ENCODE assay signal across 1 cellular context in genomic region chr9:121267689-121268597, GRCh38.
A peak's percentile ranks its signal among the peaks of the same experiment; 100 is the strongest.
TF ChIP-seq lines count a peak whose summit lies in the region.

TSS of gene GSN (plus strand) at chr9:121268162. CDS start at chr9:121301972, 33,810 bp downstream.

TF ChIP-seq in HepG2, 621 proteins besides CTCF, POLR2A, EP300 and RAD21 (continued from another document and continues in another):
- TF ChIP-seq KAT7 (CRISPR knock-in tag; IDR thresholded peaks at IDR 0.05; ENCODE audit: borderline replicate concordance) (no peak), PRMT3 (CRISPR knock-in tag; IDR thresholded peaks at IDR 0.05; ENCODE audit: borderline replicate concordance, low read depth) (no peak), PHB2 (IDR thresholded peaks at IDR 0.05; ENCODE audit: partially characterized antibody) (no peak), ZNF562 (CRISPR knock-in tag; IDR thresholded peaks at IDR 0.05; ENCODE audit: borderline replicate concordance) (no peak), ZFP90 (CRISPR knock-in tag; IDR thresholded peaks at IDR 0.05; ENCODE audit: borderline replicate concordance) (no peak), ZNF337 (CRISPR knock-in tag; IDR thresholded peaks at IDR 0.05; ENCODE audit: borderline replicate concordance, low read depth) (no peak), BORCS8-MEF2B (CRISPR knock-in tag; IDR thresholded peaks at IDR 0.05) (no peak), THAP7 (CRISPR knock-in tag; IDR thresholded peaks at IDR 0.05) (no peak), ZNF781 (CRISPR knock-in tag; IDR thresholded peaks at IDR 0.05; ENCODE audit: borderline replicate concordance, not compliant biosample characterization) (no peak), NRL (CRISPR knock-in tag; IDR thresholded peaks at IDR 0.05; ENCODE audit: borderline replicate concordance) (no peak), HNRNPLL (IDR thresholded peaks at IDR 0.05; ENCODE audit: low read depth, low read length, poor library complexity, severe bottlenecking) (no peak), SAFB2 (CRISPR knock-in tag; IDR thresholded peaks at IDR 0.05; ENCODE audit: borderline replicate concordance, low read depth) (0 out of 2 replicates have a peak, but pooled peaks have one; percentile 23), FOSL2 (CRISPR knock-in tag; IDR thresholded peaks at IDR 0.05) (no peak), ZFX (CRISPR knock-in tag; IDR thresholded peaks at IDR 0.05; ENCODE audit: low read depth) (peak; percentile 26; the same call in 1 of the 2 replicates), EHMT2 (IDR thresholded peaks at IDR 0.05; ENCODE audit: borderline replicate concordance, low read depth, low read length) (no peak), TEAD3 (CRISPR knock-in tag; optimal IDR thresholded peaks at IDR 0.05; ENCODE audit: borderline replicate concordance) (peak; percentile 7), RARA (CRISPR knock-in tag; IDR thresholded peaks at IDR 0.05) (no peak), ZBTB20 (CRISPR knock-in tag; IDR thresholded peaks at IDR 0.05; ENCODE audit: borderline replicate concordance, low read depth) (no peak), ZNF607 (CRISPR knock-in tag; IDR thresholded peaks at IDR 0.05; ENCODE audit: borderline replicate concordance) (0 out of 2 replicates have a peak, but pooled peaks have one; percentile 49), SNAI1 (CRISPR knock-in tag; IDR thresholded peaks at IDR 0.05; ENCODE audit: borderline replicate concordance) (no peak), CC2D1A (CRISPR knock-in tag; IDR thresholded peaks at IDR 0.05) (no peak), ZFP36L2 (CRISPR knock-in tag; IDR thresholded peaks at IDR 0.05) (no peak), SRY (CRISPR knock-in tag; IDR thresholded peaks at IDR 0.05) (no peak), MBNL3 (CRISPR knock-in tag; conservative IDR thresholded peaks at IDR 0.05) (no peak), ZKSCAN1 (IDR thresholded peaks at IDR 0.05; ENCODE audit: low read length) (no peak), TMF1 (CRISPR knock-in tag; IDR thresholded peaks at IDR 0.05; ENCODE audit: low read depth) (0 out of 2 replicates have a peak, but pooled peaks have one; percentile 50), TCF7 (IDR thresholded peaks at IDR 0.05; ENCODE audit: low read depth) (no peak), HNF4G (IDR thresholded peaks at IDR 0.05; ENCODE audit: borderline replicate concordance, low read depth, low read length) (no peak), HNF4G (CRISPR knock-in tag; IDR thresholded peaks at IDR 0.05; ENCODE audit: borderline replicate concordance, low read depth) (no peak), TAF1 (CRISPR knock-in tag; IDR thresholded peaks at IDR 0.05) (no peak), TCF7L2 (IDR thresholded peaks at IDR 0.05; ENCODE audit: low read depth, low read length) (no peak), ZBTB7B (CRISPR knock-in tag; IDR thresholded peaks at IDR 0.05) (0 out of 2 replicates have a peak, but pooled peaks have one; percentile 23), ZNF609 (CRISPR knock-in tag; IDR thresholded peaks at IDR 0.05; ENCODE audit: borderline replicate concordance) (no peak), PLRG1 (conservative IDR thresholded peaks at IDR 0.05) (no peak), PITX1 (CRISPR knock-in tag; IDR thresholded peaks at IDR 0.05) (0 out of 2 replicates have a peak, but pooled peaks have one; percentile 47), ELF1 (CRISPR knock-in tag; IDR thresholded peaks at IDR 0.05) (no peak), ZNF180 (CRISPR knock-in tag; IDR thresholded peaks at IDR 0.05; ENCODE audit: borderline replicate concordance, low read depth) (no peak), ZNF326 (CRISPR knock-in tag; IDR thresholded peaks at IDR 0.05; ENCODE audit: borderline replicate concordance) (no peak), ZNF557 (CRISPR knock-in tag; IDR thresholded peaks at IDR 0.05) (no peak; the same call in 1 of the 2 replicates), HNRNPL (IDR thresholded peaks at IDR 0.05; ENCODE audit: low read depth, low read length) (no peak), HNRNPH1 (optimal IDR thresholded peaks at IDR 0.05; ENCODE audit: low read depth, low read length) (no peak), NFE2L2 (IDR thresholded peaks at IDR 0.05; ENCODE audit: low read length) (no peak), ATF6 (CRISPR knock-in tag; conservative IDR thresholded peaks at IDR 0.05) (no peak), TRIM24 (CRISPR knock-in tag; IDR thresholded peaks at IDR 0.05) (no peak), RBFOX2 (IDR thresholded peaks at IDR 0.05; ENCODE audit: low read depth, low read length) (no peak), ZIK1 (CRISPR knock-in tag; IDR thresholded peaks at IDR 0.05; ENCODE audit: borderline replicate concordance, low read depth) (no peak), IKZF1 (IDR thresholded peaks at IDR 0.05) (no peak), ZBTB49 (CRISPR knock-in tag; IDR thresholded peaks at IDR 0.05; ENCODE audit: borderline replicate concordance) (no peak), NCOA1 (CRISPR knock-in tag; IDR thresholded peaks at IDR 0.05) (no peak)
- TF ChIP-seq, protein P1, sequence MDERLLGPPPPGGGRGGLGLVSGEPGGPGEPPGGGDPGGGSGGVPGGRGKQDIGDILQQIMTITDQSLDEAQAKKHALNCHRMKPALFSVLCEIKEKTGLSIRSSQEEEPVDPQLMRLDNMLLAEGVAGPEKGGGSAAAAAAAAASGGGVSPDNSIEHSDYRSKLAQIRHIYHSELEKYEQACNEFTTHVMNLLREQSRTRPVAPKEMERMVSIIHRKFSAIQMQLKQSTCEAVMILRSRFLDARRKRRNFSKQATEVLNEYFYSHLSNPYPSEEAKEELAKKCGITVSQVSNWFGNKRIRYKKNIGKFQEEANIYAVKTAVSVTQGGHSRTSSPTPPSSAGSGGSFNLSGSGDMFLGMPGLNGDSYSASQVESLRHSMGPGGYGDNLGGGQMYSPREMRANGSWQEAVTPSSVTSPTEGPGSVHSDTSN (CRISPR knock-in tag; IDR thresholded peaks at IDR 0.05): no peak
- TF ChIP-seq, protein P2, sequence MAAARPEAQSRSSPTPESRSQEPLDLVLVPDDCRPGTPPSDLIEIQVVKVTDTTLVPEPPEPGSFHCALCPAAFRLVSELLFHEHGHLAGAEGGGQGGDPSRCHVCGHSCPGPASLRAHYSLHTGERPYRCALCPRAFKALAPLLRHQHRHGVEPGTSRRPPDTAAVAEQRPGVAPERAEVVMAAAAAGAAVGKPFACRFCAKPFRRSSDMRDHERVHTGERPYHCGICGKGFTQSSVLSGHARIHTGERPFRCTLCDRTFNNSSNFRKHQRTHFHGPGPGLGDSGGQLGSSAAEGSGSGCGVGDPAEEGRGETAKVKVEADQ (CRISPR knock-in tag; IDR thresholded peaks at IDR 0.05; ENCODE audit: borderline replicate concordance): no peak
- TF ChIP-seq, protein P3, sequence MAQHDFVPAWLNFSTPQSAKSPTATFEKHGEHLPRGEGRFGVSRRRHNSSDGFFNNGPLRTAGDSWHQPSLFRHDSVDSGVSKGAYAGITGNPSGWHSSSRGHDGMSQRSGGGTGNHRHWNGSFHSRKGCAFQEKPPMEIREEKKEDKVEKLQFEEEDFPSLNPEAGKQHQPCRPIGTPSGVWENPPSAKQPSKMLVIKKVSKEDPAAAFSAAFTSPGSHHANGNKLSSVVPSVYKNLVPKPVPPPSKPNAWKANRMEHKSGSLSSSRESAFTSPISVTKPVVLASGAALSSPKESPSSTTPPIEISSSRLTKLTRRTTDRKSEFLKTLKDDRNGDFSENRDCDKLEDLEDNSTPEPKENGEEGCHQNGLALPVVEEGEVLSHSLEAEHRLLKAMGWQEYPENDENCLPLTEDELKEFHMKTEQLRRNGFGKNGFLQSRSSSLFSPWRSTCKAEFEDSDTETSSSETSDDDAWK (CRISPR knock-in tag; IDR thresholded peaks at IDR 0.05): no peak
- TF ChIP-seq, protein P4, sequence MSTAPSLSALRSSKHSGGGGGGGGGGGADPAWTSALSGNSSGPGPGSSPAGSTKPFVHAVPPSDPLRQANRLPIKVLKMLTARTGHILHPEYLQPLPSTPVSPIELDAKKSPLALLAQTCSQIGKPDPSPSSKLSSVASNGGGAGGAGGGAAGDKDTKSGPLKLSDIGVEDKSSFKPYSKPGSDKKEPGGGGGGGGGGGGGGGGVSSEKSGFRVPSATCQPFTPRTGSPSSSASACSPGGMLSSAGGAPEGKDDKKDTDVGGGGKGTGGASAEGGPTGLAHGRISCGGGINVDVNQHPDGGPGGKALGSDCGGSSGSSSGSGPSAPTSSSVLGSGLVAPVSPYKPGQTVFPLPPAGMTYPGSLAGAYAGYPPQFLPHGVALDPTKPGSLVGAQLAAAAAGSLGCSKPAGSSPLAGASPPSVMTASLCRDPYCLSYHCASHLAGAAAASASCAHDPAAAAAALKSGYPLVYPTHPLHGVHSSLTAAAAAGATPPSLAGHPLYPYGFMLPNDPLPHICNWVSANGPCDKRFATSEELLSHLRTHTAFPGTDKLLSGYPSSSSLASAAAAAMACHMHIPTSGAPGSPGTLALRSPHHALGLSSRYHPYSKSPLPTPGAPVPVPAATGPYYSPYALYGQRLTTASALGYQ (CRISPR knock-in tag; IDR thresholded peaks at IDR 0.05): no peak
- TF ChIP-seq, protein P5, sequence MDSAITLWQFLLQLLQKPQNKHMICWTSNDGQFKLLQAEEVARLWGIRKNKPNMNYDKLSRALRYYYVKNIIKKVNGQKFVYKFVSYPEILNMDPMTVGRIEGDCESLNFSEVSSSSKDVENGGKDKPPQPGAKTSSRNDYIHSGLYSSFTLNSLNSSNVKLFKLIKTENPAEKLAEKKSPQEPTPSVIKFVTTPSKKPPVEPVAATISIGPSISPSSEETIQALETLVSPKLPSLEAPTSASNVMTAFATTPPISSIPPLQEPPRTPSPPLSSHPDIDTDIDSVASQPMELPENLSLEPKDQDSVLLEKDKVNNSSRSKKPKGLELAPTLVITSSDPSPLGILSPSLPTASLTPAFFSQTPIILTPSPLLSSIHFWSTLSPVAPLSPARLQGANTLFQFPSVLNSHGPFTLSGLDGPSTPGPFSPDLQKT (CRISPR knock-in tag; IDR thresholded peaks at IDR 0.05; ENCODE audit: borderline replicate concordance): no peak
